ENCODE assay signal across 2 cellular contexts in the genomic region with DNA sequence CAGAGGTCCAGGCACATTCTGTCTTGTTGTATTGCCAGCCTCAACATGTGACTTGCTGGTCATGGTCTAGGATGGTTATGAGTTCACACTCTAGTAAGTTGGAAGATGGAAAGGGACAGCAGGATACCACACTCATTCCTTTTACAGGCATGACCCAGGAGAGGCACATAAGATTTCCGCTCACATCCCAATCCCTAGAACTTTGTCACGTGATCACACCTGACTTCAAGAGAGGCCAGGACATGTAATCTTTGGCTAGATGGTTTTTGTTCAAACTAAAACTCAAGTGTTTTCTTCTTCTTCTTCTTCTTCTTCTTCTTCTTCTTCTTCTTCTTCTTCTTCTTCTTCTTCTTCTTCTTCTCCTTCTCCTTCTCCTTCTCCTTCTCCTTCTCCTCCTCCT.
TF ChIP-seq lines count a peak whose summit lies in the region.

No MANE protein-coding gene starts in this region.

TF ChIP-seq in HepG2, 621 proteins besides CTCF, POLR2A, EP300 and RAD21:
- TF ChIP-seq, protein P1, sequence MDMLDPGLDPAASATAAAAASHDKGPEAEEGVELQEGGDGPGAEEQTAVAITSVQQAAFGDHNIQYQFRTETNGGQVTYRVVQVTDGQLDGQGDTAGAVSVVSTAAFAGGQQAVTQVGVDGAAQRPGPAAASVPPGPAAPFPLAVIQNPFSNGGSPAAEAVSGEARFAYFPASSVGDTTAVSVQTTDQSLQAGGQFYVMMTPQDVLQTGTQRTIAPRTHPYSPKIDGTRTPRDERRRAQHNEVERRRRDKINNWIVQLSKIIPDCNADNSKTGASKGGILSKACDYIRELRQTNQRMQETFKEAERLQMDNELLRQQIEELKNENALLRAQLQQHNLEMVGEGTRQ (IDR thresholded peaks at IDR 0.05; ENCODE audit: low read depth, low read length) = peak; percentile 31; the same call in 1 of the 2 replicates
- TF ChIP-seq, protein P1 (CRISPR knock-in tag; IDR thresholded peaks at IDR 0.05; ENCODE audit: borderline replicate concordance) = no peak
- TF ChIP-seq RAD51 (IDR thresholded peaks at IDR 0.05; ENCODE audit: borderline replicate concordance) = peak; percentile 67; the same call in 1 of the 2 replicates
- TF ChIP-seq, protein P2, sequence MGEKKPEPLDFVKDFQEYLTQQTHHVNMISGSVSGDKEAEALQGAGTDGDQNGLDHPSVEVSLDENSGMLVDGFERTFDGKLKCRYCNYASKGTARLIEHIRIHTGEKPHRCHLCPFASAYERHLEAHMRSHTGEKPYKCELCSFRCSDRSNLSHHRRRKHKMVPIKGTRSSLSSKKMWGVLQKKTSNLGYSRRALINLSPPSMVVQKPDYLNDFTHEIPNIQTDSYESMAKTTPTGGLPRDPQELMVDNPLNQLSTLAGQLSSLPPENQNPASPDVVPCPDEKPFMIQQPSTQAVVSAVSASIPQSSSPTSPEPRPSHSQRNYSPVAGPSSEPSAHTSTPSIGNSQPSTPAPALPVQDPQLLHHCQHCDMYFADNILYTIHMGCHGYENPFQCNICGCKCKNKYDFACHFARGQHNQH (CRISPR knock-in tag; IDR thresholded peaks at IDR 0.05) = no peak

TF ChIP-seq in K562, 482 proteins besides CTCF, POLR2A, EP300 and RAD21:
- TF ChIP-seq TOE1 (IDR thresholded peaks at IDR 0.05; ENCODE audit: borderline replicate concordance) (peak; percentile 31; the same call in 1 of the 2 replicates), TOE1 (CRISPR knock-in tag; IDR thresholded peaks at IDR 0.05; ENCODE audit: borderline replicate concordance, low read depth) (no peak), RAD51 (IDR thresholded peaks at IDR 0.05; ENCODE audit: borderline replicate concordance, low read depth) (peak; percentile 54; the same call in 1 of the 2 replicates), HNRNPL (IDR thresholded peaks at IDR 0.05; ENCODE audit: low read depth, low read length) (no peak), KDM4B (IDR thresholded peaks at IDR 0.05; ENCODE audit: borderline replicate concordance in 2 of 2, low read depth in 1 of 2) (no peak), FOXM1 (IDR thresholded peaks at IDR 0.05; ENCODE audit: low read depth) (no peak), FOXM1 (CRISPR knock-in tag; IDR thresholded peaks at IDR 0.05; ENCODE audit: low read depth) (no peak)
- TF ChIP-seq, protein P3, sequence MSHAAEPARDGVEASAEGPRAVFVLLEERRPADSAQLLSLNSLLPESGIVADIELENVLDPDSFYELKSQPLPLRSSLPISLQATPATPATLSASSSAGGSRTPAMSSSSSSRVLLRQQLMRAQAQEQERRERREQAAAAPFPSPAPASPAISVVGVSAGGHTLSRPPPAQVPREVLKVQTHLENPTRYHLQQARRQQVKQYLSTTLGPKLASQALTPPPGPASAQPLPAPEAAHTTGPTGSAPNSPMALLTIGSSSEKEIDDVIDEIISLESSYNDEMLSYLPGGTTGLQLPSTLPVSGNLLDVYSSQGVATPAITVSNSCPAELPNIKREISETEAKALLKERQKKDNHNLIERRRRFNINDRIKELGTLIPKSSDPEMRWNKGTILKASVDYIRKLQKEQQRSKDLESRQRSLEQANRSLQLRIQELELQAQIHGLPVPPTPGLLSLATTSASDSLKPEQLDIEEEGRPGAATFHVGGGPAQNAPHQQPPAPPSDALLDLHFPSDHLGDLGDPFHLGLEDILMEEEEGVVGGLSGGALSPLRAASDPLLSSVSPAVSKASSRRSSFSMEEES (CRISPR knock-in tag; IDR thresholded peaks at IDR 0.05) = peak; percentile 75
